In the genomic region with DNA sequence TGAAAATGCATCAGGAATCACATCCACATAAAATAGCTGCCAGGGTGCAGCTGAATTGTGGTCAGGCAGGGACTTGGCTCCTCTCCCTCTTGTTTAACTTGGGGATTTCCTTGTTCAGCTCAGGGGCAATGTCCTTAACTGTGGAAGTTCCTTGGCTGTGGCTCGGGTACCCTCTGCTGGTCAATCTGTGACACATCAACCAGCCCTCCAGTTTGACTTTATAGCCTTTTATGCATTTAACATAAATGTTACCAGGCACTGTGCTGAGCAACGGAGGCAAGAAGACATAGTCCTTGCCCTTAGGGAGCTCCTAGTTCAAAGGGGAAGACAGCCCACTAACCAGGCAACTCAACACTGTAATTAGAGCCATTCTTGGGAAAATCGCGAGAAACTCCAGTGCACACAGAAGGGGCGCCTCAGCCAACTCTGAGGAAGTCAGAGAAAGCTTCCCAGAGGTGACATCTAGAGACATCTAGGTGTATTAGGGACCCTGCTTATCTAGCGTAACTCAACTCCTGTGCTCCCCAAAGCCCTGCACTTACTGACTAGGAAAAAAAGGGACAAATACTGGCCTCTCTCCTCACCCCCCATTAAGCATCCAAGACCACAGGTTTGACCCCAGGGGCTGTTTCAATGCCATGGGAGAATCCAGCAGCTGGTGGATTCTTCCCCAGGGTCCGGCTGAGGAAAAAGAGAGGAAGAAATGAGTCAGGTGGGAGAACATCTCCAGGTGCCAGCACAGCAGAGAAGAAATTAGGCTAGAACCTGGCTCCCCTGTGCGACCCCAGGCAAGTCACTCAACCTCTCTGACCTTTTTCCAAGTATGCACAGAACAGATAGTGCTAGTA, we compare ENCODE assay signal across 8 cellular contexts. TPM values are rescaled to one million over a fixed set of nuclear protein-coding genes. Genes with fewer than 3 reads are reported as not detected.
DNase-seq lines count a peak whose midpoint lies in the region; ATAC-seq and TF ChIP-seq lines count a peak whose summit lies in the region.

No MANE protein-coding gene starts in this region.

- no peak for TF ChIP-seq POLR2A in prostate gland (IDR thresholded peaks at IDR 0.05)

- H3K27ac ChIP-seq in cardiac muscle cell (no peak overlapping the region), prostate gland (peak overlapping the region; percentile 96 to 98)

- ATAC-seq in SK-N-SH treated with all-trans-retinoic acid at 6 μM for 48 hours: peak; percentile 9
- ATAC-seq in HG02840 (IDR thresholded peaks at IDR 0.05; ENCODE audit: low FRiP score, unreplicated experiment): no peak

- H3K36me3 ChIP-seq in cardiac muscle cell (no peaks in the 10 kb centered on the region), prostate gland (no peaks in the 10 kb centered on the region)

- H3K27me3 ChIP-seq in cardiac muscle cell (no peaks in the 10 kb centered on the region), prostate gland (replicated peaks; ENCODE audit: insufficient read depth) (no peaks in the 10 kb centered on the region)

- in situ Hi-C loops in G401 (cut with HindIII; ENCODE audit: low sequenced_read_pairs): loop anchor here (5.0 kb wide), 1 partner anchor 102 kb away; no protein-coding TSS in a partner anchor

- H3K9me3 ChIP-seq in cardiac muscle cell (ENCODE audit: low read depth) (no peaks in the 10 kb centered on the region), prostate gland (no peaks in the 10 kb centered on the region)

- peak; percentile 88 for TF ChIP-seq CTCF in cardiac muscle cell (IDR thresholded peaks at IDR 0.05; ENCODE audit: low read depth, low read length)
- peak; percentile 55 to 90 (median 76) for TF ChIP-seq CTCF in prostate gland (IDR thresholded peaks at IDR 0.05)

- WGBS in prostate gland: 37% methylated on average over 8 of the region's 8 CpGs

- intact Hi-C loops in prostate gland (cut with DNase I): loop anchor here (2.0 to 5.0 kb wide), 3 partner anchors 92 to 184 kb away; no protein-coding TSS in a partner anchor

- H3K4me3 ChIP-seq in cardiac muscle cell: no peak overlapping the region
- H3K4me3 ChIP-seq in prostate gland: no peak overlapping the region

- peak; percentile 79 for DNase-seq in G401 (ENCODE audit: low spot score)
- DNase-seq in NAMALWA (ENCODE audit: low spot score): peak; percentile 88
- DNase-seq in activated naive CD8-positive, alpha-beta T cell treated with anti-CD3 and anti-CD28 coated beads, Interleukin-2, amount 50 U/mL, for 16 hours (ENCODE audit: low read depth, low spot score): peak; percentile 12
- peak; percentile 84 to 97 for DNase-seq in cardiac muscle cell (ENCODE audit: low read depth in 1 of 2, low spot score in 1 of 2)
- peak; percentile 86 for DNase-seq in prostate gland (ENCODE audit: low spot score)
- no peak for DNase-seq in GOT3 (lab: John Stamatoyannopoulos, UW)

- H3K4me1 ChIP-seq in cardiac muscle cell (ENCODE audit: low read depth) (peaks cover 10% of the 10 kb centered on the region), prostate gland (replicated peaks) (peaks cover 12% of the 10 kb centered on the region)

TF ChIP-seq in SK-N-SH treated with all-trans-retinoic acid at 6 μM for 48 hours, 23 proteins besides CTCF, POLR2A, EP300 and RAD21:
- TF ChIP-seq ZNF8 (CRISPR knock-in tag; IDR thresholded peaks at IDR 0.05): no peak
- no peak for TF ChIP-seq TOX (CRISPR knock-in tag; IDR thresholded peaks at IDR 0.05; ENCODE audit: borderline replicate concordance)
- TF ChIP-seq ZNF565 (CRISPR knock-in tag; conservative IDR thresholded peaks at IDR 0.05; ENCODE audit: low read depth): no peak
- no peak for TF ChIP-seq ZFP3 (CRISPR knock-in tag; IDR thresholded peaks at IDR 0.05)
- TF ChIP-seq ARNTL (CRISPR knock-in tag; IDR thresholded peaks at IDR 0.05; ENCODE audit: borderline replicate concordance, low read depth): no peak
- TF ChIP-seq, protein P1, sequence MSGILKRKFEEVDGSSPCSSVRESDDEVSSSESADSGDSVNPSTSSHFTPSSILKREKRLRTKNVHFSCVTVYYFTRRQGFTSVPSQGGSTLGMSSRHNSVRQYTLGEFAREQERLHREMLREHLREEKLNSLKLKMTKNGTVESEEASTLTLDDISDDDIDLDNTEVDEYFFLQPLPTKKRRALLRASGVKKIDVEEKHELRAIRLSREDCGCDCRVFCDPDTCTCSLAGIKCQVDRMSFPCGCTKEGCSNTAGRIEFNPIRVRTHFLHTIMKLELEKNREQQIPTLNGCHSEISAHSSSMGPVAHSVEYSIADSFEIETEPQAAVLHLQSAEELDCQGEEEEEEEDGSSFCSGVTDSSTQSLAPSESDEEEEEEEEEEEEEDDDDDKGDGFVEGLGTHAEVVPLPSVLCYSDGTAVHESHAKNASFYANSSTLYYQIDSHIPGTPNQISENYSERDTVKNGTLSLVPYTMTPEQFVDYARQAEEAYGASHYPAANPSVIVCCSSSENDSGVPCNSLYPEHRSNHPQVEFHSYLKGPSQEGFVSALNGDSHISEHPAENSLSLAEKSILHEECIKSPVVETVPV (CRISPR knock-in tag; IDR thresholded peaks at IDR 0.05): no peak
- no peak for TF ChIP-seq GLIS3 (CRISPR knock-in tag; IDR thresholded peaks at IDR 0.05)
- TF ChIP-seq, protein P2, sequence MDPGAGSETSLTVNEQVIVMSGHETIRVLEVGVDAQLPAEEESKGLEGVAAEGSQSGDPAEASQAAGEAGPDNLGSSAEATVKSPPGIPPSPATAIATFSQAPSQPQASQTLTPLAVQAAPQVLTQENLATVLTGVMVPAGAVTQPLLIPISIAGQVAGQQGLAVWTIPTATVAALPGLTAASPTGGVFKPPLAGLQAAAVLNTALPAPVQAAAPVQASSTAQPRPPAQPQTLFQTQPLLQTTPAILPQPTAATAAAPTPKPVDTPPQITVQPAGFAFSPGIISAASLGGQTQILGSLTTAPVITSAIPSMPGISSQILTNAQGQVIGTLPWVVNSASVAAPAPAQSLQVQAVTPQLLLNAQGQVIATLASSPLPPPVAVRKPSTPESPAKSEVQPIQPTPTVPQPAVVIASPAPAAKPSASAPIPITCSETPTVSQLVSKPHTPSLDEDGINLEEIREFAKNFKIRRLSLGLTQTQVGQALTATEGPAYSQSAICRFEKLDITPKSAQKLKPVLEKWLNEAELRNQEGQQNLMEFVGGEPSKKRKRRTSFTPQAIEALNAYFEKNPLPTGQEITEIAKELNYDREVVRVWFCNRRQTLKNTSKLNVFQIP (CRISPR knock-in tag; IDR thresholded peaks at IDR 0.05; ENCODE audit: borderline replicate concordance, low read depth): no peak
- TF ChIP-seq BACH2 (CRISPR knock-in tag; IDR thresholded peaks at IDR 0.05; ENCODE audit: borderline replicate concordance): no peak
- TF ChIP-seq PATZ1 (CRISPR knock-in tag; IDR thresholded peaks at IDR 0.05; ENCODE audit: borderline replicate concordance): no peak
- TF ChIP-seq ISL1 (CRISPR knock-in tag; IDR thresholded peaks at IDR 0.05): no peak
- no peak for TF ChIP-seq ESRRG (CRISPR knock-in tag; IDR thresholded peaks at IDR 0.05)
- no peak for TF ChIP-seq ZFP30 (CRISPR knock-in tag; IDR thresholded peaks at IDR 0.05)

RNA-seq across cellular contexts. Expression of gene EEF2K, which starts 17.3 kb away (rescaled TPM):
- 18.6 and 22.0 TPM in 2 replicates for total RNA-seq in G401 (2014; rRNA removed; shearing (Covaris generic))
- total RNA-seq in cardiac muscle cell (25.9 and 26.1 TPM in 2 replicates), prostate gland (10 to 100 TPM; 58.2 to 75.1 TPM)
- polyA plus RNA-seq in cardiac muscle cell: 16.1 and 18.6 TPM in 2 replicates

RNA-seq across cellular contexts. Expression of gene SDR42E2, which starts 26.5 kb away (rescaled TPM):
- not detected in 2 replicates for total RNA-seq in G401 (2014; rRNA removed; shearing (Covaris generic))
- total RNA-seq in cardiac muscle cell (0.06 TPM in 1 of 2 replicates, not detected in the other), prostate gland (not detected)
- not detected in 2 replicates for polyA plus RNA-seq in cardiac muscle cell
